Comparison of ENCODE assay signal across 36 cellular contexts in the genomic region with DNA sequence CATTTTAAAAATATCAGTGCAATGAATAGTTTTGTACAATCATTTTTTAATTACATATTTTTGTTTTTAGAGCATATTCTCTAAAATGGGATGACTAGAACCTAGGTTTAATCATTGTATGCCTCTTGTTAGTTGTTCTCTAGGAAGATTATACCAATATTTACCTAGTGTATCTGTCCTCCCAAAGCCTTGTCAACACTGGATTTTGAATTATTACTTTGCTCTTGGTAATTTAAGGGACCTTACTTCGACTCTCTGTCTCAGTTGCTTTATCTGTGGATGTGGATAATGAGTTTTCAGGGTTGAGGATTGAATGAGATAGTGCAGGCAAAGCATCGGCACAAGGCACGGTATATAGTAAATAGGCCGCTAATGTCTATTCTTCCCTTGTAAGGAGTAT. TPM values are rescaled to one million over a fixed set of nuclear protein-coding genes. Genes with fewer than 3 reads are reported as not detected.
"Had no signal": no experiment of that assay in that cellular context is flagged by ENCODE, and none has a peak within 500 bp of the region (broad histone marks: within the 10 kb centered on the region; RNA-seq: fewer than 3 reads in every experiment).

No MANE protein-coding gene starts in this region.

- H3K9me3 ChIP-seq: MG63 had no signal

- DNase-seq: Karpas-422, Kasumi-1, MG63, MM.1S, MV-4-11, NCI-H1048, NCI-H1092, NCI-H1092 treated with DMSO at 0.1 percent for 48 hours, NCI-H1105, NCI-H1105 treated with DMSO at 0.1 percent for 48 hours, NCI-H1417 treated with DMSO at 0.1 percent for 48 hours, NCI-H1436, NCI-H1436 treated with DMSO at 0.1 percent for 48 hours, NCI-H146, NCI-H1694, NCI-H1694 treated with DMSO at 0.1 percent for 48 hours, NCI-H187, NCI-H187 treated with DMSO at 0.1 percent for 48 hours, NCI-H1930, NCI-H2029, NCI-H2029 treated with DMSO at 0.1 percent for 48 hours, NCI-H2081, NCI-H2081 treated with DMSO at 0.1 percent for 48 hours, NCI-H2107, NCI-H2171, NCI-H2171 treated with DMSO at 0.1 percent for 48 hours, NCI-H2227 treated with DMSO at 0.1 percent for 48 hours, NCI-H226, NCI-H345, NCI-H446, NCI-H446 treated with DMSO at 0.1 percent for 48 hours, NCI-H510A, NCI-H510A treated with DMSO at 0.1 percent for 48 hours, NCI-H524 had no signal

- H3K27me3 ChIP-seq: MG63 had no signal

- H3K36me3 ChIP-seq: MG63 had no signal

- H3K4me3 ChIP-seq: MG63 had no signal

RNA-seq across cellular contexts. Expression of a gene that starts 10.9 kb away (rescaled TPM):
- total RNA-seq: LHCN-M2, M059J had no signal
